In the genomic region with DNA sequence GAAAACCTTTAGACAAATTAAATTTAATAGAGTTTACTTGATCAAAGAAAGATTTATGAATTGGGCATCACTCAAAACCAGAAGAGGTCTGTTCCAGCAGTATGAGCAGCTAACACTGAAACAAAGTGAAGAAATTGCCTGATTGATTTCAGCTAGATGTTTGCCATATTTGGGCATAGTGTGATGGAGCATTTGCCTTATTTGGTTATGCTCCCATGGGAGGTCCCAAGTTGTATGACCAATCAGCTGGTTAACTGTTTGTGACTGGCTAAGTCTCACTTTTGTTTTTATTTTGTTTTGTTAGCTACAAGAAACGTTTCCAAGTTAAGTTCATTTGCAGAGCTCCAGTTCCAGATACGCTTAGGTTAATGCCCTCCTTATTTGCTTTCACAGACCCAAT, we compare ENCODE assay signal across 2 cellular contexts.
TF ChIP-seq lines count a peak whose summit lies in the region.

No MANE protein-coding gene starts in this region.

TF ChIP-seq in A549, 52 proteins besides CTCF, POLR2A, EP300 and RAD21:
- TF ChIP-seq ZFP36 (IDR thresholded peaks at IDR 0.05; ENCODE audit: borderline replicate concordance, partially characterized antibody), result peak; percentile 57
- no peak for TF ChIP-seq PBX3 (IDR thresholded peaks at IDR 0.05)
- TF ChIP-seq, protein P1, sequence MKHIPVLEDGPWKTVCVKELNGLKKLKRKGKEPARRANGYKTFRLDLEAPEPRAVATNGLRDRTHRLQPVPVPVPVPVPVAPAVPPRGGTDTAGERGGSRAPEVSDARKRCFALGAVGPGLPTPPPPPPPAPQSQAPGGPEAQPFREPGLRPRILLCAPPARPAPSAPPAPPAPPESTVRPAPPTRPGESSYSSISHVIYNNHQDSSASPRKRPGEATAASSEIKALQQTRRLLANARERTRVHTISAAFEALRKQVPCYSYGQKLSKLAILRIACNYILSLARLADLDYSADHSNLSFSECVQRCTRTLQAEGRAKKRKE (CRISPR knock-in tag; IDR thresholded peaks at IDR 0.05; ENCODE audit: low read depth), result no peak

TF ChIP-seq in H1, 55 proteins besides CTCF, POLR2A, EP300 and RAD21:
- TF ChIP-seq CTBP2 (IDR thresholded peaks at IDR 0.05; ENCODE audit: borderline replicate concordance, insufficient read depth, insufficient read length, low read length), result no peak
- TF ChIP-seq E2F6 (IDR thresholded peaks at IDR 0.05), result no peak
- TF ChIP-seq TAF7 (optimal IDR thresholded peaks at IDR 0.05; ENCODE audit: borderline replicate concordance, low read depth, low read length), result no peak
- TF ChIP-seq TCF12 (IDR thresholded peaks at IDR 0.05; ENCODE audit: low read depth, low read length), result no peak
- no peak for TF ChIP-seq KDM1A (IDR thresholded peaks at IDR 0.05; ENCODE audit: borderline replicate concordance, low read length)
- TF ChIP-seq POLR2AphosphoS5 (IDR thresholded peaks at IDR 0.05; ENCODE audit: low read depth, low read length), result no peak
- no peak for TF ChIP-seq RNF2 (IDR thresholded peaks at IDR 0.05; ENCODE audit: borderline replicate concordance, low read depth, low read length, missing control alignments, poor library complexity, severe bottlenecking)
- TF ChIP-seq SRF (IDR thresholded peaks at IDR 0.05; ENCODE audit: low read depth, low read length), result peak; percentile 94
- TF ChIP-seq SP1 (IDR thresholded peaks at IDR 0.05; ENCODE audit: low read depth, low read length), result no peak
